Comparison of ENCODE assay signal across 16 cellular contexts in the genomic region with DNA sequence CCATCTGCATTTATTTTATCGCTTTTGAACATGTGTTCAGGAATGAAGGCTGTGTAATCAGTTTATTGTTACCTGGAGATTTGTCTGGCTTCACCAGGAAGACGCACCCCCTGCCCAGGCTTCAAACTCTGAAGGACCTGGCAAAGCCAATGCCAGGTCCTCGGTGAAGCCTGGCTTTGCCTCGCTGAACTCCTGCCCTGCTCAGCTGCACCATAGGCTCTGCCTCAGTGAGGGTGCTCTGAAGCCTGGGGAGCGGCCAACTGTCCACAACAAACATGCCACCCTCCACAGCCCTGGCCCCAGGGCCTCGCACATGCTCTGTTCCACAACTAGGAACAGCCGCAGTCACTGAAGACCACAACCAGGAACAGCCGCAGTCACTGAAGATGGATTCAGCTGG.
"Had no signal": no experiment of that assay in that cellular context is flagged by ENCODE, and none has a peak within 500 bp of the region (broad histone marks: within the 10 kb centered on the region; RNA-seq: fewer than 3 reads in every experiment).

No MANE protein-coding gene starts in this region.

- H3K4me3 Mint-ChIP-seq: natural killer cell, neural crest cell had no signal

- H3K27ac Mint-ChIP-seq: natural killer cell had no signal

- H3K27me3 ChIP-seq: gastroesophageal sphincter, ovary, right atrium auricular region, sigmoid colon, upper lobe of left lung, uterus had no signal

- DNase-seq: effector CD8-positive, alpha-beta T cell; left colon; natural killer cell; nucleus accumbens; ovary; sigmoid colon; stimulated activated CD4-positive, alpha-beta T cell treated with anti-CD3 and anti-CD28 coated beads, Interleukin-2, amount 100 ng/mL, for 48 hours; stimulated activated naive CD4-positive, alpha-beta T cell treated with Interleukin-2 at 50 U/mL for 16 hours; upper lobe of left lung; uterus had no signal

- H3K4me1 ChIP-seq: gastroesophageal sphincter, right atrium auricular region, sigmoid colon, upper lobe of left lung, uterus had no signal

- H3K4me3 ChIP-seq: coronary artery, gastroesophageal sphincter, ovary, right atrium auricular region, sigmoid colon, skin epidermis, upper lobe of left lung, uterus had no signal

- H3K27ac ChIP-seq: coronary artery, gastroesophageal sphincter, ovary, right atrium auricular region, sigmoid colon, upper lobe of left lung, uterus had no signal

- ATAC-seq: esophagus mucosa, gastroesophageal sphincter, natural killer cell had no signal

- H3K4me1 Mint-ChIP-seq: natural killer cell, neural crest cell had no signal

- H3K36me3 ChIP-seq: gastroesophageal sphincter, ovary, right atrium auricular region, sigmoid colon, upper lobe of left lung, uterus had no signal

- H3K36me3 Mint-ChIP-seq: natural killer cell had no signal

- H3K9me3 Mint-ChIP-seq: natural killer cell, neural crest cell had no signal

- H3K9me3 ChIP-seq: gastroesophageal sphincter, ovary, right atrium auricular region, sigmoid colon, upper lobe of left lung, uterus had no signal
